Comparison of ENCODE assay signal across 21 cellular contexts in genomic region chr5:50836356-50836755, GRCh38.
"Had no signal": no experiment of that assay in that cellular context is flagged by ENCODE, and none has a peak within 500 bp of the region (broad histone marks: within the 10 kb centered on the region; RNA-seq: fewer than 3 reads in every experiment).

No MANE protein-coding gene starts in this region.

- H3K4me1 Mint-ChIP-seq: activated CD4-positive, alpha-beta T cell treated with anti-CD3 and anti-CD28 coated beads, Interleukin-2, amount 10 ng/mL, durations not matched to agents 7 days and 5 days had no signal

- H3K27me3 Mint-ChIP-seq: activated CD4-positive, alpha-beta memory T cell treated with anti-CD3 and anti-CD28 coated beads for 36 hours; activated CD4-positive, alpha-beta T cell treated with anti-CD3 and anti-CD28 coated beads, Interleukin-2, amount 10 ng/mL, durations not matched to agents 7 days and 5 days; activated naive CD8-positive, alpha-beta T cell; brain had no signal

- ATAC-seq: activated T-cell treated with anti-CD3 and anti-CD28 coated beads, Interleukin-2, amount 50 U/mL, for 72 hours; PC-3 had no signal

- DNase-seq: activated CD4-positive, alpha-beta memory T cell treated with anti-CD3 and anti-CD28 coated beads for 36 hours; activated CD4-positive, alpha-beta T cell treated with anti-CD3 and anti-CD28 coated beads, Interleukin-2, amount 10 ng/mL, durations not matched to agents 7 days and 5 days; activated CD4-positive, CD25-positive, alpha-beta regulatory T cell; activated CD8-positive, alpha-beta memory T cell treated with anti-CD3 and anti-CD28 coated beads, Interleukin-2, amount 50 U/mL, for 4 hours; activated naive CD4-positive, alpha-beta T cell; activated T-cell treated with anti-CD3 and anti-CD28 coated beads, Interleukin-2, amount 50 U/mL, for 72 hours; amygdala; Kasumi-1; KBM-7; NCI-H1048; NCI-H146; NCI-H187 treated with DMSO at 0.1 percent for 48 hours; NCI-H2081 treated with DMSO at 0.1 percent for 48 hours; NCI-H446; NCI-H524; PC-3; SHP77 treated with DMSO at 0.1 percent for 48 hours; T-helper 2 cell; T1000 had no signal

- H3K4me3 Mint-ChIP-seq: activated CD4-positive, alpha-beta memory T cell treated with anti-CD3 and anti-CD28 coated beads for 36 hours; activated CD4-positive, alpha-beta T cell treated with anti-CD3 and anti-CD28 coated beads, Interleukin-2, amount 10 ng/mL, durations not matched to agents 7 days and 5 days; activated naive CD8-positive, alpha-beta T cell; activated T-cell treated with anti-CD3 and anti-CD28 coated beads, Interleukin-2, amount 50 U/mL, for 72 hours; brain had no signal

- H3K9me3 Mint-ChIP-seq: activated CD4-positive, alpha-beta memory T cell treated with anti-CD3 and anti-CD28 coated beads for 36 hours; activated CD4-positive, alpha-beta T cell treated with anti-CD3 and anti-CD28 coated beads, Interleukin-2, amount 10 ng/mL, durations not matched to agents 7 days and 5 days; activated T-cell treated with anti-CD3 and anti-CD28 coated beads, Interleukin-2, amount 50 U/mL, for 72 hours; brain had no signal

- H3K27ac Mint-ChIP-seq: activated CD4-positive, alpha-beta memory T cell treated with anti-CD3 and anti-CD28 coated beads for 36 hours; activated CD4-positive, alpha-beta T cell treated with anti-CD3 and anti-CD28 coated beads, Interleukin-2, amount 10 ng/mL, durations not matched to agents 7 days and 5 days; activated naive CD8-positive, alpha-beta T cell; activated T-cell treated with anti-CD3 and anti-CD28 coated beads, Interleukin-2, amount 50 U/mL, for 72 hours; brain had no signal
